In genomic region chr3:12601072-12601471, GRCh38 we compare ENCODE assay signal across 15 cellular contexts. TPM values are rescaled to one million over a fixed set of nuclear protein-coding genes. Genes with fewer than 3 reads are reported as not detected.
DNase-seq lines count a peak whose midpoint lies in the region; ATAC-seq and TF ChIP-seq lines count a peak whose summit lies in the region.
"Had no signal": no experiment of that assay in that cellular context is flagged by ENCODE, and none has a peak within 500 bp of the region (broad histone marks: within the 10 kb centered on the region; RNA-seq: fewer than 3 reads in every experiment).

No MANE protein-coding gene starts in this region.

- H3K4me2 ChIP-seq in GM23338 = no peak overlapping the region

- ATAC-seq in GM23338 = no peak
- ATAC-seq in GM18505 (IDR thresholded peaks at IDR 0.05; ENCODE audit: unreplicated experiment) = no peak

- H3K27me3 Mint-ChIP-seq in GM23338 (ENCODE audit: insufficient read depth, low read depth, poor library complexity) = no peaks in the 10 kb centered on the region
- H3K27me3 Mint-ChIP-seq: activated naive CD8-positive, alpha-beta T cell treated with anti-CD3 and anti-CD28 coated beads for 36 hours had no signal

- H3K36me3 Mint-ChIP-seq in GM23338 (ENCODE audit: low read depth) = peaks cover 70% of the 10 kb centered on the region

- H3K4me1 ChIP-seq in GM23338 (ENCODE audit: insufficient read depth) = no peaks in the 10 kb centered on the region
- H3K4me1 ChIP-seq: suprapubic skin had no signal

- no peak overlapping the region for H2AFZ ChIP-seq in GM23338

- H3K27ac Mint-ChIP-seq in GM23338 = no peak overlapping the region
- H3K27ac Mint-ChIP-seq: activated naive CD8-positive, alpha-beta T cell treated with anti-CD3 and anti-CD28 coated beads for 36 hours had no signal

- peaks cover 8% of the 10 kb centered on the region for H4K20me1 ChIP-seq in GM23338 (replicated peaks; ENCODE audit: insufficient read depth)

- peak; percentile 27 for TF ChIP-seq CTCF in AG09309 (IDR thresholded peaks at IDR 0.05; ENCODE audit: control insufficient read depth, insufficient read depth, low read depth, low read length, missing control alignments)
- peak; percentile 18 to 29; a peak in 2 of 4 replicates for TF ChIP-seq CTCF in GM23338 (conservative IDR thresholded peaks at IDR 0.05; ENCODE audit: low read depth in 2 of 2)
- peak; percentile 7 for TF ChIP-seq CTCF in astrocyte of the cerebellum (IDR thresholded peaks at IDR 0.05; ENCODE audit: low read depth, low read length, missing control alignments)
- peak; percentile 11 for TF ChIP-seq CTCF in kidney epithelial cell (IDR thresholded peaks at IDR 0.05; ENCODE audit: insufficient read depth, low read length, poor library complexity, severe bottlenecking)

- no peak for TF ChIP-seq POLR2A in GM18505 (IDR thresholded peaks at IDR 0.05; ENCODE audit: borderline replicate concordance, extremely low read depth, insufficient read depth, insufficient read length)

- no peak overlapping the region for H3K27ac ChIP-seq in GM23338 (ENCODE audit: low read depth)
- H3K27ac ChIP-seq: suprapubic skin had no signal

- no peaks in the 10 kb centered on the region for H3K4me1 Mint-ChIP-seq in GM23338

- no peaks in the 10 kb centered on the region for H3K27me3 ChIP-seq in GM23338 (ENCODE audit: insufficient read depth)
- H3K27me3 ChIP-seq in kidney epithelial cell (ENCODE audit: control insufficient read depth, insufficient read depth, low read length) = no peaks in the 10 kb centered on the region
- H3K27me3 ChIP-seq: suprapubic skin had no signal

- no peaks in the 10 kb centered on the region for H3F3A ChIP-seq in GM23338 (replicated peaks; ENCODE audit: low read depth)

- H3K9me3 Mint-ChIP-seq in GM23338 = no peaks in the 10 kb centered on the region
- H3K9me3 Mint-ChIP-seq: activated naive CD8-positive, alpha-beta T cell treated with anti-CD3 and anti-CD28 coated beads for 36 hours had no signal

- peaks cover 4% of the 10 kb centered on the region; the same call in 1 of the 2 replicates for H3K79me2 ChIP-seq in GM23338 (replicated peaks; ENCODE audit: insufficient read depth)

- no peaks in the 10 kb centered on the region for H3K9me2 ChIP-seq in GM23338 (ENCODE audit: insufficient read depth)

- DNase-seq in AG09309 (ENCODE audit: low read depth) (no peak), GM23338 (ENCODE audit: low spot score) (no peak), astrocyte of the cerebellum (ENCODE audit: low read depth) (no peak), kidney epithelial cell (ENCODE audit: low read depth) (no peak), NCI-H82 treated with DMSO at 0.1 percent for 48 hours (lab: John Stamatoyannopoulos, UW; ENCODE audit: unreplicated experiment) (no peak)
- DNase-seq in activated effector memory CD4-positive, alpha-beta T cell treated with Interleukin-2 at 50 U/mL for 16 hours = no peak
- no peak for DNase-seq in central memory CD4-positive, alpha-beta T cell
- DNase-seq: activated CD4-positive, alpha-beta T cell treated with anti-CD3 and anti-CD28 coated beads for 1 hour; activated naive CD8-positive, alpha-beta T cell treated with anti-CD3 and anti-CD28 coated beads for 36 hours; NCI-H345; stimulated activated CD4-positive, alpha-beta T cell treated with anti-CD3 and anti-CD28 coated beads, Interleukin-15, amount 100 ng/mL, for 24 hours had no signal

- H3K4me3 ChIP-seq in AG09309 (ENCODE audit: control insufficient read depth, low read depth, low read length) (no peak overlapping the region), GM23338 (no peak overlapping the region), astrocyte of the cerebellum (ENCODE audit: low read depth, low read length) (no peak overlapping the region), kidney epithelial cell (ENCODE audit: low read depth, low read length) (no peak overlapping the region)
- H3K4me3 ChIP-seq: suprapubic skin had no signal

- peaks cover 43% of the 10 kb centered on the region for H3K36me3 ChIP-seq in GM23338 (ENCODE audit: insufficient read depth)
- H3K36me3 ChIP-seq in kidney epithelial cell (ENCODE audit: control insufficient read depth, insufficient read depth, low read length) = no peaks in the 10 kb centered on the region

- no peak overlapping the region for H3K4me3 Mint-ChIP-seq in GM23338
- H3K4me3 Mint-ChIP-seq: activated naive CD8-positive, alpha-beta T cell treated with anti-CD3 and anti-CD28 coated beads for 36 hours had no signal

- in situ Hi-C loops in astrocyte of the cerebellum (cut with HindIII; ENCODE audit: low sequenced_read_pairs) = no loop called here

TF ChIP-seq in GM23338, 12 proteins besides CTCF, POLR2A, EP300 and RAD21 (continues in another document):
- TF ChIP-seq NANOG (IDR thresholded peaks at IDR 0.05; ENCODE audit: borderline replicate concordance) (no peak), EZH2 (IDR thresholded peaks at IDR 0.05; ENCODE audit: low read depth, unreplicated experiment) (no peak), STAT1 (IDR thresholded peaks at IDR 0.05; ENCODE audit: unreplicated experiment) (no peak), REST (IDR thresholded peaks at IDR 0.05; ENCODE audit: unreplicated experiment) (no peak), ZNF331 (CRISPR knock-in tag; IDR thresholded peaks at IDR 0.05; ENCODE audit: low read depth) (no peak), ZNF114 (CRISPR knock-in tag; IDR thresholded peaks at IDR 0.05) (no peak), JUNB (IDR thresholded peaks at IDR 0.05; ENCODE audit: unreplicated experiment) (no peak), EZH2phosphoT487 (IDR thresholded peaks at IDR 0.05; ENCODE audit: unreplicated experiment) (no peak), CREB1 (CRISPR knock-in tag; IDR thresholded peaks at IDR 0.05; ENCODE audit: low read depth) (no peak), ETS1 (IDR thresholded peaks at IDR 0.05) (no peak), POLR2AphosphoS5 (IDR thresholded peaks at IDR 0.05; ENCODE audit: low read depth) (no peak)

RNA-seq across cellular contexts. Expression of gene MKRN2, which starts 44.2 kb away (rescaled TPM):
- total RNA-seq in GM23338 (2014; rRNA removed; shearing (Covaris generic)) = 21.6 and 24.6 TPM in 2 replicates
- 9.1 and 11.4 TPM in 2 replicates for polyA plus RNA-seq in GM23338 (2016; fragmentation: Nextera tagmentation; extraction: Ambion mirVana)
- total RNA-seq in kidney epithelial cell = 45.9 and 55.6 TPM in 2 replicates

RNA-seq across cellular contexts. Expression of gene MKRN2OS, which starts 55.8 kb away (rescaled TPM):
- total RNA-seq in GM23338 (2014; rRNA removed; shearing (Covaris generic)) = not detected in 2 replicates
- polyA plus RNA-seq in GM23338 (2016; fragmentation: Nextera tagmentation; extraction: Ambion mirVana) = 0.55 and 0.59 TPM in 2 replicates
- total RNA-seq in kidney epithelial cell = 0.14 and 1.3 TPM in 2 replicates
- total RNA-seq: activated naive CD8-positive, alpha-beta T cell treated with anti-CD3 and anti-CD28 coated beads for 36 hours; HT1080; mesenteric fat pad had no signal
